37 cellular contexts compared by ENCODE assay signal in genomic region chrX:85288992-85289723, GRCh38. TPM values are rescaled to one million over a fixed set of nuclear protein-coding genes. Genes with fewer than 3 reads are reported as not detected.
DNase-seq lines count a peak whose midpoint lies in the region; TF ChIP-seq lines count a peak whose summit lies in the region.
"Had no signal": no experiment of that assay in that cellular context is flagged by ENCODE, and none has a peak within 500 bp of the region (broad histone marks: within the 10 kb centered on the region; RNA-seq: fewer than 3 reads in every experiment).

No MANE protein-coding gene starts in this region.

- intact Hi-C loops in tibial artery (cut with DNase I; ENCODE audit: low total_unique reads): no loop called here

- H3K9me3 ChIP-seq in tibial artery: peaks cover 0 to 4% (median 0%) of the 10 kb centered on the region in 3 donors
- H3K9me3 ChIP-seq: adrenal gland, left ventricle myocardium inferior, thyroid gland had no signal

- DNase-seq in D341Med (ENCODE audit: low spot score): peak; percentile 14
- no peak for DNase-seq in HFFc6
- peak; percentile 5 for DNase-seq in RKO (ENCODE audit: low spot score)
- no peak for DNase-seq in tibial artery
- DNase-seq in chondrocyte (ENCODE audit: low spot score): no peak
- DNase-seq in NCI-H2029 (lab: John Stamatoyannopoulos, UW): no peak
- no peak for DNase-seq in middle frontal gyrus (ENCODE audit: extremely low spot score, low spot score)
- DNase-seq: activated CD4-positive, alpha-beta memory T cell treated with anti-CD3 and anti-CD28 coated beads, Interleukin-2, amount 10 ng/mL, durations not matched to agents 7 days and 5 days; activated CD8-positive, alpha-beta memory T cell treated with anti-CD3 and anti-CD28 coated beads, Interleukin-2, amount 50 U/mL, for 48 hours; activated naive CD4-positive, alpha-beta T cell treated with anti-CD3 and anti-CD28 coated beads for 36 hours; adrenal gland; C1 segment of cervical spinal cord; COR-L47; dermis blood vessel endothelial cell; DND-41; GF-D8; islet precursor cell; left ventricle myocardium inferior; NCI-H1105 treated with DMSO at 0.1 percent for 48 hours; NCI-H187 treated with DMSO at 0.1 percent for 48 hours; NCI-H524 treated with DMSO at 0.1 percent for 48 hours; NK-92 treated with Interleukin-12 subunit alpha and Interleukin-12 subunit beta, amount 100 ng/mL, for 24 hours; PC-9; Right ventricle myocardium superior; stimulated activated CD4-positive, alpha-beta T cell treated with anti-CD3 and anti-CD28 coated beads, Interleukin-12 subunit alpha, Interleukin-12 subunit beta, amount 100 ng/mL, for 4 hours; stimulated activated CD4-positive, alpha-beta T cell treated with anti-CD3 and anti-CD28 coated beads, Interleukin-2, amount 100 ng/mL, for 48 hours; thyroid gland had no signal

- H3K4me3 ChIP-seq in tibial artery: no peak overlapping the region
- H3K4me3 ChIP-seq: adrenal gland, left ventricle myocardium inferior, PC-9, thyroid gland had no signal

- H3K9me3 Mint-ChIP-seq in HFFc6 (peaks cover 18% of the 10 kb centered on the region), chondrocyte (ENCODE audit: low read depth) (peaks cover 40% of the 10 kb centered on the region)
- H3K9me3 Mint-ChIP-seq: activated CD4-positive, alpha-beta memory T cell treated with anti-CD3 and anti-CD28 coated beads, Interleukin-2, amount 10 ng/mL, durations not matched to agents 7 days and 5 days had no signal

- H3K36me3 ChIP-seq in tibial artery: no peaks in the 10 kb centered on the region
- H3K36me3 ChIP-seq: adrenal gland, left ventricle myocardium inferior, thyroid gland had no signal

- H3K36me3 Mint-ChIP-seq in HFFc6 (ENCODE audit: low read depth) (no peaks in the 10 kb centered on the region), chondrocyte (ENCODE audit: low read depth) (no peaks in the 10 kb centered on the region)

- peak; percentile 14; the same call in 1 of the 2 replicates for TF ChIP-seq CTCF in 22Rv1 (IDR thresholded peaks at IDR 0.05)
- TF ChIP-seq CTCF in HFFc6 (IDR thresholded peaks at IDR 0.05): peak; percentile 8; the same call in 1 of the 2 replicates
- TF ChIP-seq CTCF in tibial artery (IDR thresholded peaks at IDR 0.05): no peak
- no peak for TF ChIP-seq CTCF in chondrocyte (IDR thresholded peaks at IDR 0.05)

- no peaks in the 10 kb centered on the region for H3K4me1 ChIP-seq in tibial artery
- H3K4me1 ChIP-seq: adrenal gland, left ventricle myocardium inferior, thyroid gland had no signal

- H3K27me3 Mint-ChIP-seq in HFFc6 (ENCODE audit: insufficient read depth) (no peaks in the 10 kb centered on the region), chondrocyte (ENCODE audit: low read depth) (no peaks in the 10 kb centered on the region)
- H3K27me3 Mint-ChIP-seq: activated CD4-positive, alpha-beta memory T cell treated with anti-CD3 and anti-CD28 coated beads, Interleukin-2, amount 10 ng/mL, durations not matched to agents 7 days and 5 days; central memory CD8-positive, alpha-beta T cell; progenitor cell of endocrine pancreas had no signal

- no peaks in the 10 kb centered on the region for H3K4me1 Mint-ChIP-seq in HFFc6 (ENCODE audit: low read depth)
- H3K4me1 Mint-ChIP-seq in chondrocyte (ENCODE audit: low read depth): no peaks in the 10 kb centered on the region
- H3K4me1 Mint-ChIP-seq: activated CD4-positive, alpha-beta memory T cell treated with anti-CD3 and anti-CD28 coated beads, Interleukin-2, amount 10 ng/mL, durations not matched to agents 7 days and 5 days; central memory CD8-positive, alpha-beta T cell had no signal

- H3K27ac ChIP-seq in 22Rv1 (no peak overlapping the region), tibial artery (no peak overlapping the region)
- H3K27ac ChIP-seq: adrenal gland, left ventricle myocardium inferior, PC-9, thyroid gland had no signal

- H3K27me3 ChIP-seq in tibial artery: no peaks in the 10 kb centered on the region
- H3K27me3 ChIP-seq: adrenal gland, thyroid gland had no signal

- H3K4me3 Mint-ChIP-seq in HFFc6: no peak overlapping the region
- H3K4me3 Mint-ChIP-seq in chondrocyte (ENCODE audit: unreplicated experiment): no peak overlapping the region
- H3K4me3 Mint-ChIP-seq: activated CD4-positive, alpha-beta memory T cell treated with anti-CD3 and anti-CD28 coated beads, Interleukin-2, amount 10 ng/mL, durations not matched to agents 7 days and 5 days; activated naive CD4-positive, alpha-beta T cell treated with anti-CD3 and anti-CD28 coated beads for 36 hours; central memory CD8-positive, alpha-beta T cell; T-helper 2 cell treated with Interferon-gamma antibody and Interleukin-4, amounts not matched to agents 5 μg/mL and 100 μg/mL, for 36 hours had no signal

- H3K27ac Mint-ChIP-seq in HFFc6 (no peak overlapping the region), chondrocyte (ENCODE audit: unreplicated experiment) (no peak overlapping the region)
- H3K27ac Mint-ChIP-seq: activated CD4-positive, alpha-beta memory T cell treated with anti-CD3 and anti-CD28 coated beads, Interleukin-2, amount 10 ng/mL, durations not matched to agents 7 days and 5 days; activated naive CD4-positive, alpha-beta T cell treated with anti-CD3 and anti-CD28 coated beads for 36 hours; progenitor cell of endocrine pancreas; T-helper 2 cell treated with Interferon-gamma antibody and Interleukin-4, amounts not matched to agents 5 μg/mL and 100 μg/mL, for 36 hours had no signal

RNA-seq across cellular contexts. Expression of gene ZNF711, which starts 45.4 kb away (rescaled TPM):
- total RNA-seq in HFFc6 (2021; fragmentation: NEBNext Ultra II Directional; extraction: Animal tissue kit (Norgen Biotek cat#: 25700)): under 1 TPM in 1 of 6 experiments, not detected in 5; 0.02 TPM
- total RNA-seq in chondrocyte: 6.7 to 7.2 TPM (median 6.7 TPM) in 3 replicates
- total RNA-seq: PC-9 had no signal

RNA-seq across cellular contexts. Expression of gene SATL1, which starts 45.6 kb away (rescaled TPM):
- total RNA-seq in HFFc6 (2021; fragmentation: NEBNext Ultra II Directional; extraction: Animal tissue kit (Norgen Biotek cat#: 25700)): not detected
- total RNA-seq in chondrocyte: 0.15 TPM in 1 of 3 replicates, not detected in the others
- total RNA-seq: activated CD4-positive, alpha-beta memory T cell treated with anti-CD3 and anti-CD28 coated beads, Interleukin-2, amount 10 ng/mL, durations not matched to agents 7 days and 5 days; activated naive CD4-positive, alpha-beta T cell treated with anti-CD3 and anti-CD28 coated beads for 36 hours; dermis blood vessel endothelial cell; esophagus mucosa; fibroblast of villous mesenchyme; HT-29; left ventricle myocardium inferior; mesenteric fat pad; myocyte; PC-9; Right ventricle myocardium superior; sciatic nerve had no signal

Comparison
In these comparisons a context has a peak if more than half of its experiments do, and no peak if none do; other contexts are left out.
1. CTCF ChIP-seq: peak in 22Rv1 (single experiment) and HFFc6 (single experiment); none in tibial artery (0 of 2) and chondrocyte (single experiment).
2. DNase-seq: peak in D341Med (single experiment) and RKO (single experiment); none in HFFc6 (single experiment), tibial artery (0 of 2), chondrocyte (single experiment), NCI-H2029 (single experiment) and middle frontal gyrus (single experiment).